Comparison of ENCODE assay signal across 1 cellular context in the genomic region with DNA sequence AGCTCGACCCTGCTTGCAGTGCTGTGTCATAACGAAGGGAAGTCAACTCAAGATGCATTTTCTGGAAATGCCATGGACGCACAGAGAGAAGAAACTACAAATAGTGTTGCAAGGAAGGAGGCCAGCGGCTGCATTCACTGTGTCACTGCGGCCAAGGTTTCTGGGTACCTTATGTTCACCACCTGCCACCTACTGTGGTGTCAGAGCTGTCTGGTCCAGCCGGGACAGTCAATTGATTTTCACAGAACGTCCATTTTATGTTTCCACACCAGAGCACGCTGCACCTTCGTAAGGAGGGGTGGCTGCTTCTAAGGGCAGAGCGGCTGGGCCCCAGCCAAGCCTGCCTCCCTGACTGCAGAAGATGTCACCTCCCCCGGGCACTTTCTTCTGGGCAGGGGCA.
TF ChIP-seq lines count a peak whose summit lies in the region.

No MANE protein-coding gene starts in this region.

TF ChIP-seq in WTC11, 78 proteins besides CTCF, POLR2A, EP300 and RAD21 (continued from another document):
- TF ChIP-seq, protein P1, sequence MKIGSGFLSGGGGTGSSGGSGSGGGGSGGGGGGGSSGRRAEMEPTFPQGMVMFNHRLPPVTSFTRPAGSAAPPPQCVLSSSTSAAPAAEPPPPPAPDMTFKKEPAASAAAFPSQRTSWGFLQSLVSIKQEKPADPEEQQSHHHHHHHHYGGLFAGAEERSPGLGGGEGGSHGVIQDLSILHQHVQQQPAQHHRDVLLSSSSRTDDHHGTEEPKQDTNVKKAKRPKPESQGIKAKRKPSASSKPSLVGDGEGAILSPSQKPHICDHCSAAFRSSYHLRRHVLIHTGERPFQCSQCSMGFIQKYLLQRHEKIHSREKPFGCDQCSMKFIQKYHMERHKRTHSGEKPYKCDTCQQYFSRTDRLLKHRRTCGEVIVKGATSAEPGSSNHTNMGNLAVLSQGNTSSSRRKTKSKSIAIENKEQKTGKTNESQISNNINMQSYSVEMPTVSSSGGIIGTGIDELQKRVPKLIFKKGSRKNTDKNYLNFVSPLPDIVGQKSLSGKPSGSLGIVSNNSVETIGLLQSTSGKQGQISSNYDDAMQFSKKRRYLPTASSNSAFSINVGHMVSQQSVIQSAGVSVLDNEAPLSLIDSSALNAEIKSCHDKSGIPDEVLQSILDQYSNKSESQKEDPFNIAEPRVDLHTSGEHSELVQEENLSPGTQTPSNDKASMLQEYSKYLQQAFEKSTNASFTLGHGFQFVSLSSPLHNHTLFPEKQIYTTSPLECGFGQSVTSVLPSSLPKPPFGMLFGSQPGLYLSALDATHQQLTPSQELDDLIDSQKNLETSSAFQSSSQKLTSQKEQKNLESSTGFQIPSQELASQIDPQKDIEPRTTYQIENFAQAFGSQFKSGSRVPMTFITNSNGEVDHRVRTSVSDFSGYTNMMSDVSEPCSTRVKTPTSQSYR (CRISPR knock-in tag; IDR thresholded peaks at IDR 0.05) = no peak
- TF ChIP-seq NFE2L1 (CRISPR knock-in tag; IDR thresholded peaks at IDR 0.05) (no peak), GRHL2 (CRISPR knock-in tag; IDR thresholded peaks at IDR 0.05; ENCODE audit: insufficient replicate concordance, severe bottlenecking) (no peak), TP53 (CRISPR knock-in tag; IDR thresholded peaks at IDR 0.05) (no peak), ETV6 (CRISPR knock-in tag; IDR thresholded peaks at IDR 0.05) (no peak), ZNF263 (CRISPR knock-in tag; IDR thresholded peaks at IDR 0.05; ENCODE audit: low read depth) (no peak), CREB1 (CRISPR knock-in tag; IDR thresholded peaks at IDR 0.05) (no peak), PRRX2 (CRISPR knock-in tag; IDR thresholded peaks at IDR 0.05) (no peak), SMAD4 (CRISPR knock-in tag; IDR thresholded peaks at IDR 0.05) (no peak), ATF1 (CRISPR knock-in tag; IDR thresholded peaks at IDR 0.05) (no peak), EMX1 (CRISPR knock-in tag; IDR thresholded peaks at IDR 0.05) (no peak)
- TF ChIP-seq, protein P2, sequence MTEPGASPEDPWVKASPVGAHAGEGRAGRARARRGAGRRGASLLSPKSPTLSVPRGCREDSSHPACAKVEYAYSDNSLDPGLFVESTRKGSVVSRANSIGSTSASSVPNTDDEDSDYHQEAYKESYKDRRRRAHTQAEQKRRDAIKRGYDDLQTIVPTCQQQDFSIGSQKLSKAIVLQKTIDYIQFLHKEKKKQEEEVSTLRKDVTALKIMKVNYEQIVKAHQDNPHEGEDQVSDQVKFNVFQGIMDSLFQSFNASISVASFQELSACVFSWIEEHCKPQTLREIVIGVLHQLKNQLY (CRISPR knock-in tag; IDR thresholded peaks at IDR 0.05) = no peak
- TF ChIP-seq, protein P3, sequence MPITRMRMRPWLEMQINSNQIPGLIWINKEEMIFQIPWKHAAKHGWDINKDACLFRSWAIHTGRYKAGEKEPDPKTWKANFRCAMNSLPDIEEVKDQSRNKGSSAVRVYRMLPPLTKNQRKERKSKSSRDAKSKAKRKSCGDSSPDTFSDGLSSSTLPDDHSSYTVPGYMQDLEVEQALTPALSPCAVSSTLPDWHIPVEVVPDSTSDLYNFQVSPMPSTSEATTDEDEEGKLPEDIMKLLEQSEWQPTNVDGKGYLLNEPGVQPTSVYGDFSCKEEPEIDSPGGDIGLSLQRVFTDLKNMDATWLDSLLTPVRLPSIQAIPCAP (CRISPR knock-in tag; IDR thresholded peaks at IDR 0.05) = no peak
- TF ChIP-seq, protein P4, sequence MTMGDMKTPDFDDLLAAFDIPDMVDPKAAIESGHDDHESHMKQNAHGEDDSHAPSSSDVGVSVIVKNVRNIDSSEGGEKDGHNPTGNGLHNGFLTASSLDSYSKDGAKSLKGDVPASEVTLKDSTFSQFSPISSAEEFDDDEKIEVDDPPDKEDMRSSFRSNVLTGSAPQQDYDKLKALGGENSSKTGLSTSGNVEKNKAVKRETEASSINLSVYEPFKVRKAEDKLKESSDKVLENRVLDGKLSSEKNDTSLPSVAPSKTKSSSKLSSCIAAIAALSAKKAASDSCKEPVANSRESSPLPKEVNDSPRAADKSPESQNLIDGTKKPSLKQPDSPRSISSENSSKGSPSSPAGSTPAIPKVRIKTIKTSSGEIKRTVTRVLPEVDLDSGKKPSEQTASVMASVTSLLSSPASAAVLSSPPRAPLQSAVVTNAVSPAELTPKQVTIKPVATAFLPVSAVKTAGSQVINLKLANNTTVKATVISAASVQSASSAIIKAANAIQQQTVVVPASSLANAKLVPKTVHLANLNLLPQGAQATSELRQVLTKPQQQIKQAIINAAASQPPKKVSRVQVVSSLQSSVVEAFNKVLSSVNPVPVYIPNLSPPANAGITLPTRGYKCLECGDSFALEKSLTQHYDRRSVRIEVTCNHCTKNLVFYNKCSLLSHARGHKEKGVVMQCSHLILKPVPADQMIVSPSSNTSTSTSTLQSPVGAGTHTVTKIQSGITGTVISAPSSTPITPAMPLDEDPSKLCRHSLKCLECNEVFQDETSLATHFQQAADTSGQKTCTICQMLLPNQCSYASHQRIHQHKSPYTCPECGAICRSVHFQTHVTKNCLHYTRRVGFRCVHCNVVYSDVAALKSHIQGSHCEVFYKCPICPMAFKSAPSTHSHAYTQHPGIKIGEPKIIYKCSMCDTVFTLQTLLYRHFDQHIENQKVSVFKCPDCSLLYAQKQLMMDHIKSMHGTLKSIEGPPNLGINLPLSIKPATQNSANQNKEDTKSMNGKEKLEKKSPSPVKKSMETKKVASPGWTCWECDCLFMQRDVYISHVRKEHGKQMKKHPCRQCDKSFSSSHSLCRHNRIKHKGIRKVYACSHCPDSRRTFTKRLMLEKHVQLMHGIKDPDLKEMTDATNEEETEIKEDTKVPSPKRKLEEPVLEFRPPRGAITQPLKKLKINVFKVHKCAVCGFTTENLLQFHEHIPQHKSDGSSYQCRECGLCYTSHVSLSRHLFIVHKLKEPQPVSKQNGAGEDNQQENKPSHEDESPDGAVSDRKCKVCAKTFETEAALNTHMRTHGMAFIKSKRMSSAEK (CRISPR knock-in tag; IDR thresholded peaks at IDR 0.05; ENCODE audit: borderline replicate concordance) = no peak
- TF ChIP-seq, protein P5, sequence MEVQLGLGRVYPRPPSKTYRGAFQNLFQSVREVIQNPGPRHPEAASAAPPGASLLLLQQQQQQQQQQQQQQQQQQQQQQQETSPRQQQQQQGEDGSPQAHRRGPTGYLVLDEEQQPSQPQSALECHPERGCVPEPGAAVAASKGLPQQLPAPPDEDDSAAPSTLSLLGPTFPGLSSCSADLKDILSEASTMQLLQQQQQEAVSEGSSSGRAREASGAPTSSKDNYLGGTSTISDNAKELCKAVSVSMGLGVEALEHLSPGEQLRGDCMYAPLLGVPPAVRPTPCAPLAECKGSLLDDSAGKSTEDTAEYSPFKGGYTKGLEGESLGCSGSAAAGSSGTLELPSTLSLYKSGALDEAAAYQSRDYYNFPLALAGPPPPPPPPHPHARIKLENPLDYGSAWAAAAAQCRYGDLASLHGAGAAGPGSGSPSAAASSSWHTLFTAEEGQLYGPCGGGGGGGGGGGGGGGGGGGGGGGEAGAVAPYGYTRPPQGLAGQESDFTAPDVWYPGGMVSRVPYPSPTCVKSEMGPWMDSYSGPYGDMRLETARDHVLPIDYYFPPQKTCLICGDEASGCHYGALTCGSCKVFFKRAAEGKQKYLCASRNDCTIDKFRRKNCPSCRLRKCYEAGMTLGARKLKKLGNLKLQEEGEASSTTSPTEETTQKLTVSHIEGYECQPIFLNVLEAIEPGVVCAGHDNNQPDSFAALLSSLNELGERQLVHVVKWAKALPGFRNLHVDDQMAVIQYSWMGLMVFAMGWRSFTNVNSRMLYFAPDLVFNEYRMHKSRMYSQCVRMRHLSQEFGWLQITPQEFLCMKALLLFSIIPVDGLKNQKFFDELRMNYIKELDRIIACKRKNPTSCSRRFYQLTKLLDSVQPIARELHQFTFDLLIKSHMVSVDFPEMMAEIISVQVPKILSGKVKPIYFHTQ (CRISPR knock-in tag; IDR thresholded peaks at IDR 0.05) = no peak
